Comparison of ENCODE assay signal across 13 cellular contexts in genomic region chr9:110027624-110028023, GRCh38.
DNase-seq lines count a peak whose midpoint lies in the region; ATAC-seq and TF ChIP-seq lines count a peak whose summit lies in the region.
"Had no signal": no experiment of that assay in that cellular context is flagged by ENCODE, and none has a peak within 500 bp of the region (broad histone marks: within the 10 kb centered on the region; RNA-seq: fewer than 3 reads in every experiment).

No MANE protein-coding gene starts in this region.

- no peak overlapping the region for H3K27ac Mint-ChIP-seq in naive thymus-derived CD8-positive, alpha-beta T cell
- H3K27ac Mint-ChIP-seq: activated naive CD4-positive, alpha-beta T cell treated with anti-CD3 and anti-CD28 coated beads for 36 hours; immature natural killer cell; T-helper 1 cell treated with Interleukin-12 subunit alpha and Interleukin-12 subunit beta and Interleukin-4 antibody, amounts not matched to agents 30 μg/mL and 1 μg/mL, for 36 hours had no signal

- peaks cover 0 to 3% (median 0%) of the 10 kb centered on the region in 9 donors for H3K9me3 Mint-ChIP-seq in naive thymus-derived CD8-positive, alpha-beta T cell
- H3K9me3 Mint-ChIP-seq: activated naive CD4-positive, alpha-beta T cell treated with anti-CD3 and anti-CD28 coated beads for 36 hours; immature natural killer cell; T-helper 1 cell treated with Interleukin-12 subunit alpha and Interleukin-12 subunit beta and Interleukin-4 antibody, amounts not matched to agents 30 μg/mL and 1 μg/mL, for 36 hours had no signal

- no peaks in the 10 kb centered on the region for H3K27me3 Mint-ChIP-seq in naive thymus-derived CD8-positive, alpha-beta T cell

- TF ChIP-seq CTCF in MM.1S (IDR thresholded peaks at IDR 0.05; ENCODE audit: low read length) (no peak), BE2C (IDR thresholded peaks at IDR 0.05; ENCODE audit: low read depth, low read length) (no peak)

- H3K4me3 ChIP-seq in HUES48 (ENCODE audit: low read depth, low read length) = no peak overlapping the region
- no peak overlapping the region for H3K4me3 ChIP-seq in SJSA1
- no peak overlapping the region for H3K4me3 ChIP-seq in MM.1S (ENCODE audit: low read length)
- H3K4me3 ChIP-seq in BE2C (ENCODE audit: low read depth, low read length) = no peak overlapping the region
- H3K4me3 ChIP-seq: K562 had no signal

- peaks cover 4 to 21% (median 13%) of the 10 kb centered on the region in 4 donors for H3K4me1 Mint-ChIP-seq in naive thymus-derived CD8-positive, alpha-beta T cell
- H3K4me1 Mint-ChIP-seq: immature natural killer cell had no signal

- no peak overlapping the region for H3K4me2 ChIP-seq in MM.1S (ENCODE audit: low read depth, low read length)

- H3K79me2 ChIP-seq in MM.1S (ENCODE audit: low read length) = no peaks in the 10 kb centered on the region

- POLR2A ChIA-PET in naive thymus-derived CD8-positive, alpha-beta T cell (lab: Charles Lee) = no interaction called here

- H3K36me3 ChIP-seq in HUES48 (ENCODE audit: control insufficient read depth, insufficient read depth, low read length) (no peaks in the 10 kb centered on the region), SJSA1 (no peaks in the 10 kb centered on the region), MM.1S (replicated peaks; ENCODE audit: insufficient read depth, low read length) (no peaks in the 10 kb centered on the region), BE2C (no peaks in the 10 kb centered on the region)

- H3K4me1 ChIP-seq in HUES48 (ENCODE audit: control insufficient read depth, insufficient read depth, low read length) = peaks cover 19% of the 10 kb centered on the region
- peaks cover 59% of the 10 kb centered on the region for H3K4me1 ChIP-seq in SJSA1 (replicated peaks)
- no peaks in the 10 kb centered on the region for H3K4me1 ChIP-seq in MM.1S (ENCODE audit: low read length)
- H3K4me1 ChIP-seq in BE2C = no peaks in the 10 kb centered on the region

- H3K27ac ChIP-seq in HUES48 (ENCODE audit: low read depth, low read length) (peak overlapping the region; percentile 85), SJSA1 (peak overlapping the region; percentile 88), MM.1S (ENCODE audit: low read length) (no peak overlapping the region)

- H3K9me2 ChIP-seq in MM.1S (replicated peaks; ENCODE audit: insufficient read depth, low read length) = no peaks in the 10 kb centered on the region

- H3K9ac ChIP-seq in HUES48 (ENCODE audit: low read depth, low read length) = peak overlapping the region; percentile 17; the same call in 1 of the 2 replicates
- no peak overlapping the region for H3K9ac ChIP-seq in MM.1S (ENCODE audit: low read length)

- H3K4me3 Mint-ChIP-seq in naive thymus-derived CD8-positive, alpha-beta T cell = no peak overlapping the region
- H3K4me3 Mint-ChIP-seq: activated naive CD4-positive, alpha-beta T cell treated with anti-CD3 and anti-CD28 coated beads for 36 hours; immature natural killer cell; T-helper 1 cell treated with Interleukin-12 subunit alpha and Interleukin-12 subunit beta and Interleukin-4 antibody, amounts not matched to agents 30 μg/mL and 1 μg/mL, for 36 hours had no signal

- no peak overlapping the region for H2AFZ ChIP-seq in MM.1S (ENCODE audit: low read length)

- H4K20me1 ChIP-seq in MM.1S (ENCODE audit: insufficient read depth, low read length) = no peaks in the 10 kb centered on the region

- H3K9me3 ChIP-seq in HUES48 (ENCODE audit: control insufficient read depth, insufficient read depth, low read length) = no peaks in the 10 kb centered on the region
- H3K9me3 ChIP-seq in SJSA1 (replicated peaks) = no peaks in the 10 kb centered on the region
- H3K9me3 ChIP-seq in MM.1S (replicated peaks; ENCODE audit: insufficient read depth, low read length) = no peaks in the 10 kb centered on the region
- H3K9me3 ChIP-seq in BE2C = no peaks in the 10 kb centered on the region

- no peaks in the 10 kb centered on the region for H3F3A ChIP-seq in MM.1S (ENCODE audit: insufficient read depth, low read length)

- no peak for ATAC-seq in naive thymus-derived CD8-positive, alpha-beta T cell
- ATAC-seq: K562 had no signal

- H3K27me3 ChIP-seq in HUES48 (ENCODE audit: control insufficient read depth, insufficient read depth, low read length) (no peaks in the 10 kb centered on the region), SJSA1 (replicated peaks) (no peaks in the 10 kb centered on the region), MM.1S (replicated peaks; ENCODE audit: insufficient read depth, low read length) (no peaks in the 10 kb centered on the region), BE2C (no peaks in the 10 kb centered on the region)

- DNase-seq in SJSA1 (ENCODE audit: low read depth in 1 of 2, low spot score in 2 of 2) (peak in 1 of 2 experiments; percentile 67), glomerular endothelial cell (ENCODE audit: extremely low read depth, low read depth, low spot score) (peak; percentile 94), renal cortical epithelial cell (ENCODE audit: low read depth) (peak; percentile 49), MM.1S (no peak), NCI-H82 treated with DMSO at 0.1 percent for 48 hours (lab: John Stamatoyannopoulos, UW; ENCODE audit: unreplicated experiment) (no peak), BE2C (no peak)
- DNase-seq in naive thymus-derived CD8-positive, alpha-beta T cell = no peak
- DNase-seq: activated naive CD4-positive, alpha-beta T cell treated with anti-CD3 and anti-CD28 coated beads for 36 hours; GOT3; immature natural killer cell had no signal

- no peaks in the 10 kb centered on the region for H3K36me3 Mint-ChIP-seq in naive thymus-derived CD8-positive, alpha-beta T cell
- H3K36me3 Mint-ChIP-seq: immature natural killer cell had no signal

Comparison
In these comparisons a context has a peak if more than half of its experiments do, and no peak if none do; other contexts are left out.
1. DNase-seq: peak in glomerular endothelial cell (single experiment) and renal cortical epithelial cell (single experiment); none in MM.1S (single experiment), NCI-H82 treated with DMSO at 0.1 percent for 48 hours (single experiment), BE2C (single experiment) and naive thymus-derived CD8-positive, alpha-beta T cell (0 of 10).